In the genomic region with DNA sequence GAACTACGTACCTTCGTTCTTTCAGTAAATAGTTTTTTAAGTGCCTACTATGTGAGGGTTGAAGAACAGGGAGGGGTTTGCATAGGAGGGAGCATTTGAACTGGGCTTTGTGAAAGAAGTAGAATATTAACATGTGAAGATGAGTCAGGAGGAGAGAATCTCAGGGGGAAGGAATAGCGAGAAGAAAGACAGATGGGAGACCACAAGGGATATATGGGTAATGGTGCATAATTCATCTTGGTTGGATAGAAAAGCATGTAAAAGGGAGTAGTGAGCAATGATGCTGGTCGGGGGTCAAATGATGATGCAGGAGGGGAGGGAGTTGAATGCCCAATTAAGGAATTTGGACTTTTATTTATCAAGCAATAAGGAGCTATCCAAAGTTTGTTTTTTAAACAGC, we compare ENCODE assay signal across 18 cellular contexts. TPM values are rescaled to one million over a fixed set of nuclear protein-coding genes. Genes with fewer than 3 reads are reported as not detected.
DNase-seq lines count a peak whose midpoint lies in the region; ATAC-seq and TF ChIP-seq lines count a peak whose summit lies in the region.
"Had no signal": no experiment of that assay in that cellular context is flagged by ENCODE, and none has a peak within 500 bp of the region (broad histone marks: within the 10 kb centered on the region; RNA-seq: fewer than 3 reads in every experiment).

No MANE protein-coding gene starts in this region.

- in situ Hi-C loops in brain microvascular endothelial cell (cut with HindIII; ENCODE audit: low pct_ligation_motif_present, low sequenced_read_pairs), result no loop called here
- in situ Hi-C loops in HAP-1 (cut with MboI; ENCODE audit: low sequenced_read_pairs), result no loop called here

- no peaks in the 10 kb centered on the region for H3K4me1 ChIP-seq in psoas muscle
- peaks cover 3% of the 10 kb centered on the region for H3K4me1 ChIP-seq in HAP-1
- H3K4me1 ChIP-seq: BE2C had no signal

- H3K27ac ChIP-seq in brain microvascular endothelial cell (no peak overlapping the region), psoas muscle (peak overlapping the region; percentile 65)
- H3K27ac ChIP-seq: PC-9 had no signal

- no peak for TF ChIP-seq CTCF in brain microvascular endothelial cell (IDR thresholded peaks at IDR 0.05; ENCODE audit: low read depth, low read length, missing control alignments)
- no peak for TF ChIP-seq CTCF in psoas muscle (IDR thresholded peaks at IDR 0.05)
- no peak for TF ChIP-seq CTCF in foreskin fibroblast (IDR thresholded peaks at IDR 0.05; ENCODE audit: low read depth, low read length)

- intact Hi-C loops in psoas muscle (cut with DNase I), result no loop called here

- H3K9me3 ChIP-seq in psoas muscle (no peaks in the 10 kb centered on the region), HAP-1 (no peaks in the 10 kb centered on the region)
- H3K9me3 ChIP-seq: BE2C, SK-N-SH had no signal

- no peak for ATAC-seq in psoas muscle

- peak; percentile 39 for DNase-seq in ELR (ENCODE audit: low read depth)
- peak; percentile 39 for DNase-seq in LHCN-M2 (ENCODE audit: low read depth)
- DNase-seq in brain microvascular endothelial cell, result peak; percentile 1
- DNase-seq in psoas muscle, result no peak
- no peak for DNase-seq in NCI-H2029 (lab: John Stamatoyannopoulos, UW)
- no peak for DNase-seq in foreskin fibroblast
- DNase-seq in NCI-H748 (lab: John Stamatoyannopoulos, UW; ENCODE audit: unreplicated experiment), result no peak
- no peak for DNase-seq in HAP-1 (ENCODE audit: low spot score in 2 of 2)
- DNase-seq: BE2C; CD8-positive, alpha-beta memory T cell; DMS 273 treated with DMSO at 0.1 percent for 48 hours; NCI-H1092; NCI-H1694; NCI-H446; NCI-H774; PC-9; Right ventricle myocardium superior; SK-N-SH had no signal

- WGBS in psoas muscle, 3 donors, result 76 to 94% (median 93%) methylated on average over 4 of the region's 4 CpGs

- no peaks in the 10 kb centered on the region for H3K27me3 ChIP-seq in brain microvascular endothelial cell (replicated peaks)
- no peaks in the 10 kb centered on the region for H3K27me3 ChIP-seq in psoas muscle (ENCODE audit: insufficient read depth in 3 of 3, low read length in 2 of 3)
- H3K27me3 ChIP-seq in HAP-1 (ENCODE audit: low read depth), result no peaks in the 10 kb centered on the region
- H3K27me3 ChIP-seq: BE2C had no signal

- no peaks in the 10 kb centered on the region for H3K36me3 ChIP-seq in brain microvascular endothelial cell (replicated peaks)
- H3K36me3 ChIP-seq in psoas muscle (ENCODE audit: insufficient read depth in 1 of 2, low read depth in 1 of 2), result no peaks in the 10 kb centered on the region
- H3K36me3 ChIP-seq in HAP-1 (replicated peaks), result 0 out of 2 replicates have a peak, but pooled peaks cover 3% of the 10 kb centered on the region
- H3K36me3 ChIP-seq: BE2C had no signal

- H3K4me3 ChIP-seq in brain microvascular endothelial cell (ENCODE audit: low read depth, low read length) (no peak overlapping the region), psoas muscle (no peak overlapping the region), foreskin fibroblast (ENCODE audit: low read depth in 1 of 2, low read length in 2 of 2) (no peak overlapping the region), HAP-1 (no peak overlapping the region)
- H3K4me3 ChIP-seq: PC-9 had no signal

RNA-seq across cellular contexts. Expression of gene TMEM164, which starts 52.7 kb away (rescaled TPM):
- total RNA-seq in LHCN-M2 (2014; rRNA removed) (20.5 and 24.0 TPM in 2 replicates), psoas muscle (10 to 100 TPM; 27.0 to 42.4 (median 38.4) TPM)
- polyA plus RNA-seq in LHCN-M2 (2012), result 9.3 TPM
- polyA plus RNA-seq in psoas muscle, result 10 to 100 TPM; 14.5 to 31.7 (median 23.1) TPM

Comparison
In these comparisons a context has a peak if more than half of its experiments do, and no peak if none do; other contexts are left out.
1. DNase-seq: peak in ELR (single experiment), LHCN-M2 (single experiment) and brain microvascular endothelial cell (single experiment); none in psoas muscle (0 of 2), NCI-H2029 (single experiment), foreskin fibroblast (0 of 2), NCI-H748 (single experiment) and HAP-1 (0 of 2).